ENCODE assay signal across 13 cellular contexts in the genomic region with DNA sequence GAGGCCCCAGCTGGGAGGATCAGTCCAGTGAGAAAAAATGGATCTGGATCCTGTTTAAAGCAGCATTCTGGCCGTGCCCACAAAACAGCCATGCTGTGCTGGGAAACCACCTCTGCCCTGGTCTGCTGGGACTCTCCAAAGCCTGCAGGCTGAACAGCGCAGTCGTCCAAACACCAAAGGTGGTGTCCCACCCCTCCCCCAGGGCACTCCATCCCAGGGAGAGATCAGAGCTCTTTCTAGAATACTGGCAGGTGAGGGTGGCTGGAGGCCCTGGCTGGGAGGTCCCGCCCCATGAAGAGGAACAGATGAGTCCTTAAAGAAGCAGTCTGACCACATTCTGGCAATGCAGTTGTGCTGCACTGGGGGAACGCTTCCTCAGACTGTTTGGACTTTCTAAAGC.
DNase-seq lines count a peak whose midpoint lies in the region; ATAC-seq and TF ChIP-seq lines count a peak whose summit lies in the region.
"Had no signal": no experiment of that assay in that cellular context is flagged by ENCODE, and none has a peak within 500 bp of the region (broad histone marks: within the 10 kb centered on the region; RNA-seq: fewer than 3 reads in every experiment).

No MANE protein-coding gene starts in this region.

- TF ChIP-seq CTCF in Caco-2 (IDR thresholded peaks at IDR 0.05; ENCODE audit: insufficient read depth in 1 of 2, low read depth in 1 of 2, low read length in 1 of 2, severe bottlenecking in 1 of 2, unreplicated experiment in 1 of 2) (no peak), foreskin keratinocyte (conservative IDR thresholded peaks at IDR 0.05) (no peak)

- H2AFZ ChIP-seq in neuronal stem cell (ENCODE audit: low read length) = no peak overlapping the region

- H4K91ac ChIP-seq in neuronal stem cell (ENCODE audit: low read depth, low read length, poor library complexity) = no peak overlapping the region

- no peak overlapping the region for H2BK15ac ChIP-seq in neuronal stem cell (ENCODE audit: low read length)

- no peaks in the 10 kb centered on the region for H3K36me3 ChIP-seq in Caco-2 (ENCODE audit: control insufficient read depth, insufficient read depth, low read length)
- H3K36me3 ChIP-seq in neuronal stem cell (replicated peaks in 1 of 2; ENCODE audit: control insufficient read depth in 2 of 2, insufficient read depth in 2 of 2, low read length in 2 of 2) = no peaks in the 10 kb centered on the region
- H3K36me3 ChIP-seq: BLaER1 had no signal

- no TSS peak for BruUV-seq in Caco-2 (replicated peaks; lab: Mats Ljungman, UMichigan)

- H3K36me3 Mint-ChIP-seq in Caco-2 (ENCODE audit: insufficient read depth, unreplicated experiment) = peaks cover 9% of the 10 kb centered on the region

- H2BK12ac ChIP-seq in neuronal stem cell (ENCODE audit: low read length) = no peak overlapping the region

- no peak overlapping the region for H3K4me3 ChIP-seq in Caco-2 (ENCODE audit: low read depth, low read length)
- no peak overlapping the region for H3K4me3 ChIP-seq in neuronal stem cell (ENCODE audit: low read length in 2 of 2)
- H3K4me3 ChIP-seq: BLaER1 had no signal

- intact Hi-C loops in Caco-2 (cut with micrococcal nuclease; ENCODE audit: unreplicated experiment) = no loop called here

- no peak overlapping the region for H3K4me2 ChIP-seq in neuronal stem cell (ENCODE audit: insufficient read depth, low read length, poor library complexity, severe bottlenecking)
- H3K4me2 ChIP-seq: BLaER1 had no signal

- no peaks in the 10 kb centered on the region for H3K4me1 Mint-ChIP-seq in Caco-2 (ENCODE audit: low read depth, unreplicated experiment)

- no peak overlapping the region for H3K14ac ChIP-seq in neuronal stem cell (ENCODE audit: low read length)

- H3K9me3 ChIP-seq in Caco-2 (no peaks in the 10 kb centered on the region), neuronal stem cell (replicated peaks in 1 of 2; ENCODE audit: control insufficient read depth in 2 of 2, insufficient read depth in 1 of 2, low read depth in 1 of 2, low read length in 2 of 2) (no peaks in the 10 kb centered on the region)
- H3K9me3 ChIP-seq: BLaER1 had no signal

- no peak overlapping the region for H3K9ac ChIP-seq in neuronal stem cell (ENCODE audit: low read depth, low read length, poor library complexity)
- H3K9ac ChIP-seq: BLaER1 had no signal

- no peak overlapping the region for H3K27ac ChIP-seq in foreskin keratinocyte
- no peak overlapping the region for H3K27ac ChIP-seq in neuronal stem cell (replicated peaks; ENCODE audit: low read length)
- H3K27ac ChIP-seq: BLaER1 had no signal

- H2BK120ac ChIP-seq in neuronal stem cell (ENCODE audit: low read depth, low read length) = no peak overlapping the region

- no peak overlapping the region for H2BK5ac ChIP-seq in neuronal stem cell (ENCODE audit: low read length)

- no CpG with 5 or more reads among the region's 5 CpGs for WGBS in neuronal stem cell (ENCODE audit: extremely low coverage in 2 of 2, insufficient read length in 2 of 2, insufficient replicate concordance in 1 of 2), 2 donors

- DNase-seq in Caco-2 (peak; percentile 14 to 47), foreskin keratinocyte (no peak), neuronal stem cell (ENCODE audit: low spot score) (no peak), HK-2 (ENCODE audit: unreplicated experiment) (no peak), NCI-H1930 (lab: John Stamatoyannopoulos, UW) (no peak), NCI-H2081 treated with DMSO at 0.1 percent for 48 hours (lab: John Stamatoyannopoulos, UW) (no peak)
- DNase-seq: 8988T, AML-193, DMS79, H7 had no signal

- no peaks in the 10 kb centered on the region for H3K79me1 ChIP-seq in neuronal stem cell (ENCODE audit: low read depth, low read length)

- peak overlapping the region; percentile 44 for H3K18ac ChIP-seq in neuronal stem cell (ENCODE audit: low read length)

- no peaks in the 10 kb centered on the region for H3K27me3 Mint-ChIP-seq in Caco-2 (ENCODE audit: insufficient read depth, unreplicated experiment)

- no peak overlapping the region for H3K27ac Mint-ChIP-seq in Caco-2 (ENCODE audit: unreplicated experiment)

- H3K4me3 Mint-ChIP-seq in Caco-2 (ENCODE audit: unreplicated experiment) = no peak overlapping the region

- H3K4me1 ChIP-seq in Caco-2 = no peaks in the 10 kb centered on the region
- no peaks in the 10 kb centered on the region for H3K4me1 ChIP-seq in foreskin keratinocyte
- H3K4me1 ChIP-seq in neuronal stem cell (ENCODE audit: control insufficient read depth in 2 of 2, insufficient read depth in 1 of 2, low read depth in 1 of 2, low read length in 2 of 2) = no peaks in the 10 kb centered on the region
- H3K4me1 ChIP-seq: BLaER1 had no signal

- ATAC-seq in HG02870 (IDR thresholded peaks at IDR 0.05; ENCODE audit: unreplicated experiment) (peak; percentile 47), foreskin keratinocyte (peak; percentile 51)
- ATAC-seq: HepG2 had no signal

- H3K23ac ChIP-seq in neuronal stem cell (ENCODE audit: low read depth, low read length, poor library complexity) = no peak overlapping the region

- no peak overlapping the region for H4K8ac ChIP-seq in neuronal stem cell (ENCODE audit: low read depth, low read length)

- no peaks in the 10 kb centered on the region for H3K27me3 ChIP-seq in Caco-2 (replicated peaks; ENCODE audit: control insufficient read depth, insufficient read depth, low read length)
- no peaks in the 10 kb centered on the region for H3K27me3 ChIP-seq in foreskin keratinocyte
- no peaks in the 10 kb centered on the region for H3K27me3 ChIP-seq in neuronal stem cell (ENCODE audit: control insufficient read depth in 3 of 3, insufficient read depth in 3 of 3, low read depth in 1 of 3, low read length in 3 of 3)
- H3K27me3 ChIP-seq: BLaER1 had no signal

- no peak overlapping the region for H3K4ac ChIP-seq in neuronal stem cell (ENCODE audit: low read length)

- CTCF ChIA-PET in Caco-2 (lab: Charles Lee) = no interaction called here

- H3K9me3 Mint-ChIP-seq in Caco-2 (ENCODE audit: unreplicated experiment) = peaks cover 15% of the 10 kb centered on the region

- POLR2A ChIA-PET in Caco-2 (lab: Charles Lee) = no interaction called here

- no peak overlapping the region for H2AK5ac ChIP-seq in neuronal stem cell (ENCODE audit: low read depth, low read length)

Comparison
In these comparisons a context has a peak if more than half of its experiments do, and no peak if none do; other contexts are left out.
1. DNase-seq: peak in Caco-2 (2 of 2); none in foreskin keratinocyte (0 of 2), neuronal stem cell (single experiment), HK-2 (single experiment), NCI-H1930 (0 of 2) and NCI-H2081 treated with DMSO at 0.1 percent for 48 hours (single experiment).